In the genomic region with DNA sequence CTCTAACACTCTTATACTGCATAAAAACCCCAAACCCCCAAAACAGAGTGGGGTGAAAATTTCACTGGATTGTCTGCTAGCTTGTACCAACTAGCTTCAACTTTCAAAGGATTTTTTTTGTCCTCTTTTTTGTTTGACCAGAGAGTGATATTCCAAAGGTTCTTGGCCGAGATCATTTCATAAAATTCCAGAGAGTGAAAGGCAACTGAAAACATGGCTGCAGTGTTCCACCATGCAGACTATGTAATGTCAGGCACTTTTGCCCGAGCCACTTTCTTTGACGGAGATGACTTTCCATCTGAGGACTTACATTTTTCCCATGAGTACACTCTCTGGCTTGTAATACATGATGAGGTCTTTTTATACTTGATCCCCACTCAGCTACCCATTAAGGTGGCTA, we compare ENCODE assay signal across 14 cellular contexts.
"Had no signal": no experiment of that assay in that cellular context is flagged by ENCODE, and none has a peak within 500 bp of the region (broad histone marks: within the 10 kb centered on the region; RNA-seq: fewer than 3 reads in every experiment).

No MANE protein-coding gene starts in this region.

- H3K36me3 ChIP-seq: brain microvascular endothelial cell, esophagus squamous epithelium, thyroid gland, vagina had no signal

- H3K27ac Mint-ChIP-seq: activated naive CD4-positive, alpha-beta T cell treated with anti-CD3 and anti-CD28 coated beads, Interleukin-2, amount 50 U/mL, for 24 hours; natural killer cell; T-helper 2 cell treated with Interferon-gamma antibody and Interleukin-4, amounts not matched to agents 5 μg/mL and 100 μg/mL, for 36 hours had no signal

- H3K9me3 Mint-ChIP-seq: activated naive CD4-positive, alpha-beta T cell treated with anti-CD3 and anti-CD28 coated beads, Interleukin-2, amount 50 U/mL, for 24 hours; natural killer cell; T-helper 2 cell treated with Interferon-gamma antibody and Interleukin-4, amounts not matched to agents 5 μg/mL and 100 μg/mL, for 36 hours had no signal

- H3K4me3 ChIP-seq: esophagus squamous epithelium, mucosa of descending colon, skin epidermis, thyroid gland, vagina had no signal

- H3K36me3 Mint-ChIP-seq: activated naive CD4-positive, alpha-beta T cell treated with anti-CD3 and anti-CD28 coated beads, Interleukin-2, amount 50 U/mL, for 24 hours; natural killer cell had no signal

- DNase-seq: activated CD4-positive, alpha-beta T cell treated with anti-CD3 and anti-CD28 coated beads, Interleukin-2, amount 50 U/mL, for 4 hours; activated T-cell treated with anti-CD3 and anti-CD28 coated beads, Interleukin-2, amount 50 U/mL, for 1 hour; esophagus squamous epithelium; foreskin fibroblast; mucosa of descending colon; natural killer cell; SW 1271 had no signal

- H3K9me3 ChIP-seq: esophagus squamous epithelium, mucosa of descending colon, thyroid gland, vagina had no signal

- H3K4me3 Mint-ChIP-seq: activated naive CD4-positive, alpha-beta T cell treated with anti-CD3 and anti-CD28 coated beads, Interleukin-2, amount 50 U/mL, for 24 hours; natural killer cell; T-helper 2 cell treated with Interferon-gamma antibody and Interleukin-4, amounts not matched to agents 5 μg/mL and 100 μg/mL, for 36 hours had no signal

- H3K27me3 ChIP-seq: brain microvascular endothelial cell, esophagus squamous epithelium, thyroid gland, vagina had no signal

- H3K27me3 Mint-ChIP-seq: activated naive CD4-positive, alpha-beta T cell treated with anti-CD3 and anti-CD28 coated beads, Interleukin-2, amount 50 U/mL, for 24 hours had no signal

- ATAC-seq: activated CD4-positive, CD25-positive, alpha-beta regulatory T cell treated with anti-CD3 and anti-CD28 coated beads, Interleukin-2, amount 50 U/mL, for 24 hours; mucosa of descending colon; natural killer cell had no signal

- H3K27ac ChIP-seq: brain microvascular endothelial cell, esophagus squamous epithelium, vagina had no signal
